ENCODE assay signal across 12 cellular contexts in genomic region chr17:73798111-73798748, GRCh38.
DNase-seq lines count a peak whose midpoint lies in the region; ATAC-seq, FAIRE-seq and TF ChIP-seq lines count a peak whose summit lies in the region.
"Had no signal": no experiment of that assay in that cellular context is flagged by ENCODE, and none has a peak within 500 bp of the region (broad histone marks: within the 10 kb centered on the region; RNA-seq: fewer than 3 reads in every experiment).

No MANE protein-coding gene starts in this region.

- POLR2A ChIA-PET in A549 (lab: Yijun Ruan, JAX) = interaction anchor here (0.6 to 2.4 kb wide), 7 partner anchors 12 to 1297 kb away, joined by 3 to 11 read pairs (median 3); no protein-coding TSS in a partner anchor

- H3K4me2 ChIP-seq in A549 (peak overlapping the region; percentile 80), Karpas-422 (ENCODE audit: low read depth, low read length, poor library complexity, severe bottlenecking) (no peak overlapping the region)

- ATAC-seq in A549 (peak; percentile 91 to 97), SK-N-SH treated with all-trans-retinoic acid at 6 μM for 48 hours (no peak), GM21526 (IDR thresholded peaks at IDR 0.05; ENCODE audit: low FRiP score, unreplicated experiment) (no peak), GM21737 (IDR thresholded peaks at IDR 0.05; ENCODE audit: unreplicated experiment) (no peak), GM18870 (IDR thresholded peaks at IDR 0.05; ENCODE audit: unreplicated experiment) (no peak)
- ATAC-seq: activated naive CD4-positive, alpha-beta T cell treated with anti-CD3 and anti-CD28 coated beads, Interleukin-2, amount 50 U/mL, for 72 hours had no signal

- no peaks in the 10 kb centered on the region for H3K27me3 ChIP-seq in Karpas-422 (ENCODE audit: low read length)

- peak; percentile 100 for FAIRE-seq in A549 (lab: Jason Lieb, UNC)
- peak; percentile 97 for FAIRE-seq in islet of Langerhans (lab: Jason Lieb, UNC)

- no peaks in the 10 kb centered on the region for H3K36me3 ChIP-seq in Karpas-422 (ENCODE audit: insufficient read depth, low read length)
- H3K36me3 ChIP-seq: WERI-Rb-1 had no signal

- CTCF ChIA-PET in A549 (lab: Yijun Ruan, JAX) = interaction anchor here (0.6 to 3.5 kb wide), 13 partner anchors 9 to 205 kb away, joined by 3 to 16 read pairs (median 4); no protein-coding TSS in a partner anchor

- H4K20me1 ChIP-seq in Karpas-422 (ENCODE audit: insufficient read depth, low read depth, low read length) = no peaks in the 10 kb centered on the region

- TF ChIP-seq RAD21 in A549 (conservative IDR thresholded peaks at IDR 0.05 in 1 of 2, IDR thresholded peaks at IDR 0.05 in 1 of 2) = peak; percentile 34 to 72

- H3K9ac ChIP-seq in Karpas-422 (ENCODE audit: low read length) = no peak overlapping the region

- H3K4me1 ChIP-seq in A549 (peaks cover 75% of the 10 kb centered on the region), Karpas-422 (ENCODE audit: low read length) (no peaks in the 10 kb centered on the region)

- H3K79me2 ChIP-seq in Karpas-422 (ENCODE audit: low read length) = no peaks in the 10 kb centered on the region

- TF ChIP-seq CTCF in A549 (IDR thresholded peaks at IDR 0.05) = no peak

- peak; percentile 94 for TF ChIP-seq EP300 in A549 (IDR thresholded peaks at IDR 0.05)

- TF ChIP-seq POLR2A in A549 (IDR thresholded peaks at IDR 0.05; ENCODE audit: low read length) = no peak

- H3K9me3 ChIP-seq in A549 (peaks cover 11% of the 10 kb centered on the region), Karpas-422 (ENCODE audit: low read length) (no peaks in the 10 kb centered on the region)

- no peaks in the 10 kb centered on the region for H3K9me2 ChIP-seq in Karpas-422 (replicated peaks; ENCODE audit: insufficient read depth, low read length)

- H2AFZ ChIP-seq in Karpas-422 (ENCODE audit: low read length) = no peak overlapping the region

- H3K27ac ChIP-seq in A549 = peak overlapping the region; percentile 92 to 93
- H3K27ac ChIP-seq in Karpas-422 (ENCODE audit: low read length) = no peak overlapping the region
- H3K27ac ChIP-seq: WERI-Rb-1 had no signal

- no peak overlapping the region for H3K4me3 ChIP-seq in A549
- H3K4me3 ChIP-seq in Karpas-422 (ENCODE audit: low read length) = no peak overlapping the region

- peak; percentile 98 to 100 for DNase-seq in A549 (ENCODE audit: low read depth in 1 of 2, low spot score in 1 of 2)
- DNase-seq in HS-27A (ENCODE audit: low read depth) = peak; percentile 1
- DNase-seq in Karpas-422 = no peak
- DNase-seq: CD4-positive, CD25-positive, alpha-beta regulatory T cell; NCI-H524; WERI-Rb-1 had no signal

- 0% methylated on average over 7 of the region's 7 CpGs for WGBS in A549 (ENCODE audit: missing lambda C conversion rate)

TF ChIP-seq in A549, 52 proteins besides CTCF, POLR2A, EP300 and RAD21 (continues in another document):
- no peak for TF ChIP-seq ZC3H11A (IDR thresholded peaks at IDR 0.05)
- TF ChIP-seq HES2 (IDR thresholded peaks at IDR 0.05) = peak; percentile 75; the same call in 1 of the 2 replicates
- no peak for TF ChIP-seq ZSCAN20 (CRISPR knock-in tag; IDR thresholded peaks at IDR 0.05)
- TF ChIP-seq TFCP2L1 (CRISPR knock-in tag; IDR thresholded peaks at IDR 0.05) = no peak
- no peak for TF ChIP-seq MYC (IDR thresholded peaks at IDR 0.05; ENCODE audit: borderline replicate concordance, low read length)
- peak; percentile 93 for TF ChIP-seq GATA3 (IDR thresholded peaks at IDR 0.05; ENCODE audit: borderline replicate concordance)
- TF ChIP-seq E2F6 (IDR thresholded peaks at IDR 0.05; ENCODE audit: borderline replicate concordance, low read depth) = no peak
- TF ChIP-seq NPAS2 (CRISPR knock-in tag; IDR thresholded peaks at IDR 0.05; ENCODE audit: borderline replicate concordance) = no peak
- TF ChIP-seq KDM1A (IDR thresholded peaks at IDR 0.05; ENCODE audit: low read depth) = no peak
- no peak for TF ChIP-seq KDM5A (IDR thresholded peaks at IDR 0.05)
- TF ChIP-seq RFX5 (IDR thresholded peaks at IDR 0.05) = no peak
- no peak for TF ChIP-seq CHD4 (IDR thresholded peaks at IDR 0.05; ENCODE audit: borderline replicate concordance)
- TF ChIP-seq, protein P1, sequence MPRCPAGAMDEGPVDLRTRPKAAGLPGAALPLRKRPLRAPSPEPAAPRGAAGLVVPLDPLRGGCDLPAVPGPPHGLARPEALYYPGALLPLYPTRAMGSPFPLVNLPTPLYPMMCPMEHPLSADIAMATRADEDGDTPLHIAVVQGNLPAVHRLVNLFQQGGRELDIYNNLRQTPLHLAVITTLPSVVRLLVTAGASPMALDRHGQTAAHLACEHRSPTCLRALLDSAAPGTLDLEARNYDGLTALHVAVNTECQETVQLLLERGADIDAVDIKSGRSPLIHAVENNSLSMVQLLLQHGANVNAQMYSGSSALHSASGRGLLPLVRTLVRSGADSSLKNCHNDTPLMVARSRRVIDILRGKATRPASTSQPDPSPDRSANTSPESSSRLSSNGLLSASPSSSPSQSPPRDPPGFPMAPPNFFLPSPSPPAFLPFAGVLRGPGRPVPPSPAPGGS (IDR thresholded peaks at IDR 0.05) = peak; percentile 96
- TF ChIP-seq PHF8 (IDR thresholded peaks at IDR 0.05; ENCODE audit: borderline replicate concordance, low read depth) = no peak
- TF ChIP-seq RNF2 (IDR thresholded peaks at IDR 0.05; ENCODE audit: borderline replicate concordance, low read depth) = no peak
- TF ChIP-seq, protein P2, sequence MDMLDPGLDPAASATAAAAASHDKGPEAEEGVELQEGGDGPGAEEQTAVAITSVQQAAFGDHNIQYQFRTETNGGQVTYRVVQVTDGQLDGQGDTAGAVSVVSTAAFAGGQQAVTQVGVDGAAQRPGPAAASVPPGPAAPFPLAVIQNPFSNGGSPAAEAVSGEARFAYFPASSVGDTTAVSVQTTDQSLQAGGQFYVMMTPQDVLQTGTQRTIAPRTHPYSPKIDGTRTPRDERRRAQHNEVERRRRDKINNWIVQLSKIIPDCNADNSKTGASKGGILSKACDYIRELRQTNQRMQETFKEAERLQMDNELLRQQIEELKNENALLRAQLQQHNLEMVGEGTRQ (IDR thresholded peaks at IDR 0.05) = no peak

TF ChIP-seq in SK-N-SH treated with all-trans-retinoic acid at 6 μM for 48 hours, 23 proteins besides CTCF, POLR2A, EP300 and RAD21 (continues in another document):
- TF ChIP-seq ISL1 (CRISPR knock-in tag; IDR thresholded peaks at IDR 0.05) (peak; percentile 90), ZNF8 (CRISPR knock-in tag; IDR thresholded peaks at IDR 0.05) (no peak), ZNF565 (CRISPR knock-in tag; conservative IDR thresholded peaks at IDR 0.05; ENCODE audit: low read depth) (no peak), CSDC2 (CRISPR knock-in tag; IDR thresholded peaks at IDR 0.05) (no peak), TOX (CRISPR knock-in tag; IDR thresholded peaks at IDR 0.05; ENCODE audit: borderline replicate concordance) (no peak), ZFP3 (CRISPR knock-in tag; IDR thresholded peaks at IDR 0.05) (peak; percentile 78), SNAI2 (CRISPR knock-in tag; IDR thresholded peaks at IDR 0.05) (0 out of 2 replicates have a peak, but pooled peaks have one; percentile 32)
- TF ChIP-seq, protein P3, sequence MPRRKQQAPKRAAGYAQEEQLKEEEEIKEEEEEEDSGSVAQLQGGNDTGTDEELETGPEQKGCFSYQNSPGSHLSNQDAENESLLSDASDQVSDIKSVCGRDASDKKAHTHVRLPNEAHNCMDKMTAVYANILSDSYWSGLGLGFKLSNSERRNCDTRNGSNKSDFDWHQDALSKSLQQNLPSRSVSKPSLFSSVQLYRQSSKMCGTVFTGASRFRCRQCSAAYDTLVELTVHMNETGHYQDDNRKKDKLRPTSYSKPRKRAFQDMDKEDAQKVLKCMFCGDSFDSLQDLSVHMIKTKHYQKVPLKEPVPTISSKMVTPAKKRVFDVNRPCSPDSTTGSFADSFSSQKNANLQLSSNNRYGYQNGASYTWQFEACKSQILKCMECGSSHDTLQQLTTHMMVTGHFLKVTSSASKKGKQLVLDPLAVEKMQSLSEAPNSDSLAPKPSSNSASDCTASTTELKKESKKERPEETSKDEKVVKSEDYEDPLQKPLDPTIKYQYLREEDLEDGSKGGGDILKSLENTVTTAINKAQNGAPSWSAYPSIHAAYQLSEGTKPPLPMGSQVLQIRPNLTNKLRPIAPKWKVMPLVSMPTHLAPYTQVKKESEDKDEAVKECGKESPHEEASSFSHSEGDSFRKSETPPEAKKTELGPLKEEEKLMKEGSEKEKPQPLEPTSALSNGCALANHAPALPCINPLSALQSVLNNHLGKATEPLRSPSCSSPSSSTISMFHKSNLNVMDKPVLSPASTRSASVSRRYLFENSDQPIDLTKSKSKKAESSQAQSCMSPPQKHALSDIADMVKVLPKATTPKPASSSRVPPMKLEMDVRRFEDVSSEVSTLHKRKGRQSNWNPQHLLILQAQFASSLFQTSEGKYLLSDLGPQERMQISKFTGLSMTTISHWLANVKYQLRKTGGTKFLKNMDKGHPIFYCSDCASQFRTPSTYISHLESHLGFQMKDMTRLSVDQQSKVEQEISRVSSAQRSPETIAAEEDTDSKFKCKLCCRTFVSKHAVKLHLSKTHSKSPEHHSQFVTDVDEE (CRISPR knock-in tag; IDR thresholded peaks at IDR 0.05) = no peak
- TF ChIP-seq, protein P4, sequence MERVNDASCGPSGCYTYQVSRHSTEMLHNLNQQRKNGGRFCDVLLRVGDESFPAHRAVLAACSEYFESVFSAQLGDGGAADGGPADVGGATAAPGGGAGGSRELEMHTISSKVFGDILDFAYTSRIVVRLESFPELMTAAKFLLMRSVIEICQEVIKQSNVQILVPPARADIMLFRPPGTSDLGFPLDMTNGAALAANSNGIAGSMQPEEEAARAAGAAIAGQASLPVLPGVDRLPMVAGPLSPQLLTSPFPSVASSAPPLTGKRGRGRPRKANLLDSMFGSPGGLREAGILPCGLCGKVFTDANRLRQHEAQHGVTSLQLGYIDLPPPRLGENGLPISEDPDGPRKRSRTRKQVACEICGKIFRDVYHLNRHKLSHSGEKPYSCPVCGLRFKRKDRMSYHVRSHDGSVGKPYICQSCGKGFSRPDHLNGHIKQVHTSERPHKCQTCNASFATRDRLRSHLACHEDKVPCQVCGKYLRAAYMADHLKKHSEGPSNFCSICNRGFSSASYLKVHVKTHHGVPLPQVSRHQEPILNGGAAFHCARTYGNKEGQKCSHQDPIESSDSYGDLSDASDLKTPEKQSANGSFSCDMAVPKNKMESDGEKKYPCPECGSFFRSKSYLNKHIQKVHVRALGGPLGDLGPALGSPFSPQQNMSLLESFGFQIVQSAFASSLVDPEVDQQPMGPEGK (CRISPR knock-in tag; IDR thresholded peaks at IDR 0.05; ENCODE audit: borderline replicate concordance) = peak; percentile 19; the same call in 1 of the 2 replicates

Comparison
In these comparisons a context has a peak if more than half of its experiments do, and no peak if none do; other contexts are left out.
1. ATAC-seq: peak in A549 (2 of 2); none in SK-N-SH treated with all-trans-retinoic acid at 6 μM for 48 hours (single experiment), GM21526 (single experiment), GM21737 (single experiment) and GM18870 (single experiment).